ENCODE assay signal across 21 cellular contexts in genomic region chr17:29659155-29659554, GRCh38. TPM values are rescaled to one million over a fixed set of nuclear protein-coding genes. Genes with fewer than 3 reads are reported as not detected.
A peak's percentile ranks its signal among the peaks of the same experiment; 100 is the strongest.
DNase-seq lines count a peak whose midpoint lies in the region; ATAC-seq, FAIRE-seq and TF ChIP-seq lines count a peak whose summit lies in the region.
"Had no signal": no experiment of that assay in that cellular context is flagged by ENCODE, and none has a peak within 500 bp of the region (broad histone marks: within the 10 kb centered on the region; RNA-seq: fewer than 3 reads in every experiment).

No MANE protein-coding gene starts in this region.

- no peaks in the 10 kb centered on the region for H3K27me3 ChIP-seq in HepG2 (ENCODE audit: control insufficient read depth in 1 of 2, insufficient read depth in 2 of 2, low read length in 2 of 2)
- H3K27me3 ChIP-seq: breast epithelium, foreskin keratinocyte, Peyer's patch, spleen, tibial artery had no signal

- ATAC-seq in activated T-cell treated with anti-CD3 and anti-CD28 coated beads, Interleukin-2, amount 50 U/mL, for 72 hours (replicated peaks in 1 of 2): peak in 1 of 2 donors; percentile 65
- ATAC-seq in stimulated activated effector memory CD8-positive, alpha-beta T cell treated with anti-CD3 and anti-CD28 coated beads, Interleukin-12 subunit alpha, Interleukin-12 subunit beta, amount 100 ng/mL, for 72 hours: peak; percentile 62
- no peak for ATAC-seq in HepG2
- ATAC-seq: foreskin keratinocyte had no signal

- 96% methylated on average over 2 of the region's 2 CpGs for WGBS in HepG2 (ENCODE audit: low lambda C conversion rate)

- TF ChIP-seq CTCF in HepG2 (CRISPR knock-in tag; IDR thresholded peaks at IDR 0.05): no peak

- no peaks in the 10 kb centered on the region for H3K9me3 Mint-ChIP-seq in activated T-cell treated with anti-CD3 and anti-CD28 coated beads, Interleukin-2, amount 50 U/mL, for 72 hours
- peaks cover 3% of the 10 kb centered on the region for H3K9me3 Mint-ChIP-seq in activated naive CD8-positive, alpha-beta T cell treated with anti-CD3 and anti-CD28 coated beads for 36 hours
- H3K9me3 Mint-ChIP-seq in stimulated activated effector memory CD8-positive, alpha-beta T cell treated with anti-CD3 and anti-CD28 coated beads, Interleukin-12 subunit alpha, Interleukin-12 subunit beta, amount 100 ng/mL, for 72 hours: no peaks in the 10 kb centered on the region
- H3K9me3 Mint-ChIP-seq: dendritic cell treated with granulocyte-macrophage colony-stimulating factor and Interleukin-4, amounts not matched to agents 40 ng/mL and 50 ng/mL, for 4 days; mesothelial cell of epicardium had no signal

- POLR2A ChIA-PET in HepG2 (lab: Yijun Ruan, JAX): interaction anchor here (0.6 kb wide), 1 partner anchor 138 kb away, joined by 3 read pairs; no protein-coding TSS in a partner anchor

- in situ Hi-C loops in HepG2 (cut with HindIII; ENCODE audit: extremely low pct_ligation_motif_present, low pct_unique_long_range_greater_than_20kb): no loop called here

- no peaks in the 10 kb centered on the region for H4K20me1 ChIP-seq in HepG2 (ENCODE audit: insufficient read depth, low read length)

- DNase-seq in activated T-cell treated with anti-CD3 and anti-CD28 coated beads, Interleukin-2, amount 50 U/mL, for 72 hours: no peak
- no peak for DNase-seq in activated T-cell treated with anti-CD3 and anti-CD28 coated beads for 4 hours
- peak; percentile 27 for DNase-seq in activated naive CD8-positive, alpha-beta T cell treated with anti-CD3 and anti-CD28 coated beads for 36 hours
- no peak for DNase-seq in stimulated activated effector memory CD8-positive, alpha-beta T cell treated with anti-CD3 and anti-CD28 coated beads, Interleukin-12 subunit alpha, Interleukin-12 subunit beta, amount 100 ng/mL, for 72 hours (ENCODE audit: low spot score in 2 of 2)
- no peak for DNase-seq in HepG2 (ENCODE audit: low spot score)
- DNase-seq in SIG-M5 (lab: John Stamatoyannopoulos, UW): no peak
- DNase-seq in COR-L47 (lab: John Stamatoyannopoulos, UW): no peak
- DNase-seq: activated gamma-delta T cell, foreskin keratinocyte, NCI-H1436 treated with DMSO at 0.1 percent for 48 hours, Peyer's patch, spleen, tibial artery had no signal

- H3K36me3 ChIP-seq in KOPT-K1 (ENCODE audit: insufficient read depth, low read length) (peaks cover 82% of the 10 kb centered on the region), HepG2 (replicated peaks in 1 of 2; ENCODE audit: control insufficient read depth in 1 of 2, insufficient read depth in 2 of 2, low read length in 2 of 2) (no peaks in the 10 kb centered on the region)
- H3K36me3 ChIP-seq: breast epithelium had no signal

- TF ChIP-seq EP300 in HepG2 (IDR thresholded peaks at IDR 0.05; ENCODE audit: low read depth in 2 of 2, low read length in 2 of 2): no peak
- no peak for TF ChIP-seq EP300 in HepG2 (CRISPR knock-in tag; IDR thresholded peaks at IDR 0.05; ENCODE audit: borderline replicate concordance)

- CTCF ChIA-PET in HepG2 (lab: Yijun Ruan, JAX; ENCODE audit: low intra/inter-chr PET ratio, low total read pairs): no interaction called here

- H3K4me1 Mint-ChIP-seq in activated T-cell treated with anti-CD3 and anti-CD28 coated beads, Interleukin-2, amount 50 U/mL, for 72 hours (ENCODE audit: low read depth): peaks cover 21% of the 10 kb centered on the region
- peaks cover 12% of the 10 kb centered on the region for H3K4me1 Mint-ChIP-seq in activated naive CD8-positive, alpha-beta T cell treated with anti-CD3 and anti-CD28 coated beads for 36 hours
- peaks cover 6% of the 10 kb centered on the region for H3K4me1 Mint-ChIP-seq in stimulated activated effector memory CD8-positive, alpha-beta T cell treated with anti-CD3 and anti-CD28 coated beads, Interleukin-12 subunit alpha, Interleukin-12 subunit beta, amount 100 ng/mL, for 72 hours

- TF ChIP-seq RAD21 in HepG2 (CRISPR knock-in tag; IDR thresholded peaks at IDR 0.05): no peak

- peaks cover 33% of the 10 kb centered on the region for H3K4me1 ChIP-seq in HepG2 (ENCODE audit: insufficient read depth, low read length)
- H3K4me1 ChIP-seq: breast epithelium, foreskin keratinocyte, Peyer's patch had no signal

- no peak overlapping the region for H3K9ac ChIP-seq in HepG2 (ENCODE audit: insufficient read depth, low read depth, low read length)

- H3K27ac ChIP-seq in KOPT-K1 (ENCODE audit: low read depth, low read length, poor library complexity, severe bottlenecking) (peak overlapping the region; percentile 33), HepG2 (ENCODE audit: extremely low read length, insufficient read depth, low read length) (no peak overlapping the region)
- H3K27ac ChIP-seq: breast epithelium, epithelial cell of prostate, foreskin keratinocyte, Peyer's patch, SK-N-MC, tibial artery had no signal

- no peak for TF ChIP-seq POLR2A in HepG2 (IDR thresholded peaks at IDR 0.05; ENCODE audit: insufficient read depth in 1 of 2, low read depth in 2 of 2, low read length in 2 of 2)

- no peak overlapping the region for H3K4me3 ChIP-seq in HepG2 (replicated peaks in 1 of 3; ENCODE audit: insufficient read depth in 1 of 3, low read depth in 2 of 3, low read length in 3 of 3)
- H3K4me3 ChIP-seq: breast epithelium, Peyer's patch, SK-N-MC, spleen, tibial artery had no signal

- H3K27me3 Mint-ChIP-seq in activated T-cell treated with anti-CD3 and anti-CD28 coated beads, Interleukin-2, amount 50 U/mL, for 72 hours (ENCODE audit: low read depth): no peaks in the 10 kb centered on the region
- no peaks in the 10 kb centered on the region for H3K27me3 Mint-ChIP-seq in activated naive CD8-positive, alpha-beta T cell treated with anti-CD3 and anti-CD28 coated beads for 36 hours
- H3K27me3 Mint-ChIP-seq: dendritic cell treated with granulocyte-macrophage colony-stimulating factor and Interleukin-4, amounts not matched to agents 40 ng/mL and 50 ng/mL, for 4 days had no signal

- no peak overlapping the region for H2AFZ ChIP-seq in HepG2 (ENCODE audit: low read length)

- FAIRE-seq in HepG2 (lab: Jason Lieb, UNC): no peak
- FAIRE-seq: GM18507, H54 had no signal

- BruUV-seq in HepG2 (replicated peaks; lab: Mats Ljungman, UMichigan): no TSS peak

- H3K4me2 ChIP-seq in HepG2 (ENCODE audit: low read depth, low read length): no peak overlapping the region

- H3K4me3 Mint-ChIP-seq in activated T-cell treated with anti-CD3 and anti-CD28 coated beads, Interleukin-2, amount 50 U/mL, for 72 hours: peak overlapping the region; percentile 32 to 47
- no peak overlapping the region for H3K4me3 Mint-ChIP-seq in activated naive CD8-positive, alpha-beta T cell treated with anti-CD3 and anti-CD28 coated beads for 36 hours
- H3K4me3 Mint-ChIP-seq in stimulated activated effector memory CD8-positive, alpha-beta T cell treated with anti-CD3 and anti-CD28 coated beads, Interleukin-12 subunit alpha, Interleukin-12 subunit beta, amount 100 ng/mL, for 72 hours: no peak overlapping the region
- H3K4me3 Mint-ChIP-seq: dendritic cell treated with granulocyte-macrophage colony-stimulating factor and Interleukin-4, amounts not matched to agents 40 ng/mL and 50 ng/mL, for 4 days; mesothelial cell of epicardium had no signal

- intact Hi-C loops in HepG2 (cut with micrococcal nuclease; ENCODE audit: unreplicated experiment): no loop called here

- no peaks in the 10 kb centered on the region for H3K79me2 ChIP-seq in HepG2 (ENCODE audit: insufficient read depth, low read length)

- H3K9me3 ChIP-seq in KOPT-K1 (ENCODE audit: insufficient read depth, low read length, poor library complexity, severe bottlenecking) (no peaks in the 10 kb centered on the region), HepG2 (ENCODE audit: low read length) (no peaks in the 10 kb centered on the region)
- H3K9me3 ChIP-seq: breast epithelium, Peyer's patch, spleen, tibial artery had no signal

- no peak overlapping the region for H3K27ac Mint-ChIP-seq in activated T-cell treated with anti-CD3 and anti-CD28 coated beads, Interleukin-2, amount 50 U/mL, for 72 hours
- peak overlapping the region; percentile 81 for H3K27ac Mint-ChIP-seq in activated naive CD8-positive, alpha-beta T cell treated with anti-CD3 and anti-CD28 coated beads for 36 hours
- no peak overlapping the region for H3K27ac Mint-ChIP-seq in stimulated activated effector memory CD8-positive, alpha-beta T cell treated with anti-CD3 and anti-CD28 coated beads, Interleukin-12 subunit alpha, Interleukin-12 subunit beta, amount 100 ng/mL, for 72 hours
- H3K27ac Mint-ChIP-seq: dendritic cell treated with granulocyte-macrophage colony-stimulating factor and Interleukin-4, amounts not matched to agents 40 ng/mL and 50 ng/mL, for 4 days; mesothelial cell of epicardium had no signal

- H3K36me3 Mint-ChIP-seq in activated T-cell treated with anti-CD3 and anti-CD28 coated beads, Interleukin-2, amount 50 U/mL, for 72 hours (ENCODE audit: insufficient read depth in 2 of 2): peaks cover 3 to 21% of the 10 kb centered on the region in 2 donors
- peaks cover 18% of the 10 kb centered on the region for H3K36me3 Mint-ChIP-seq in activated naive CD8-positive, alpha-beta T cell treated with anti-CD3 and anti-CD28 coated beads for 36 hours
- H3K36me3 Mint-ChIP-seq in stimulated activated effector memory CD8-positive, alpha-beta T cell treated with anti-CD3 and anti-CD28 coated beads, Interleukin-12 subunit alpha, Interleukin-12 subunit beta, amount 100 ng/mL, for 72 hours: peaks cover 87% of the 10 kb centered on the region

RNA-seq across cellular contexts. Expression of gene CORO6, which starts 36.4 kb away (rescaled TPM):
- 10 to 100 TPM; 10.4 to 13.9 TPM for total RNA-seq in activated T-cell treated with anti-CD3 and anti-CD28 coated beads, Interleukin-2, amount 50 U/mL, for 72 hours
- total RNA-seq in activated naive CD8-positive, alpha-beta T cell treated with anti-CD3 and anti-CD28 coated beads for 36 hours: 1 to 10 TPM; 8.9 to 9.4 TPM
- total RNA-seq in HepG2 (2016; rRNA removed; fragmentation: Illumina TruSeq; extraction: Trizol): 0.42 TPM in 1 of 2 replicates, not detected in the other
- 0.10 TPM in 1 of 2 replicates, not detected in the other for total RNA-seq in HepG2 (2016; cell fraction: cytosol; rRNA removed; fragmentation: Illumina TruSeq; extraction: Trizol; ENCODE audit: low read depth)
- 0.15 and 0.39 TPM in 2 replicates for total RNA-seq in HepG2 (2016; cell fraction: insoluble cytoplasmic fraction; rRNA removed; fragmentation: Illumina TruSeq; extraction: Trizol)
- 0.14 TPM in 1 of 2 replicates, not detected in the other for total RNA-seq in HepG2 (2016; cell fraction: membrane; rRNA removed; fragmentation: Illumina TruSeq; extraction: Trizol)
- total RNA-seq in HepG2 (2016; cell fraction: nucleus; rRNA removed; fragmentation: Illumina TruSeq; extraction: Trizol): 0.38 and 0.71 TPM in 2 replicates
- polyA plus RNA-seq in HepG2 (2011; rRNA removed): 0.82 and 1.2 TPM in 2 replicates
- 0.20 and 0.22 TPM in 2 replicates for polyA plus RNA-seq in HepG2 (2011; cell fraction: cytosol; rRNA removed)
- 10.2 and 12.8 TPM in 2 replicates for polyA plus RNA-seq in HepG2 (2011; cell fraction: nucleus; rRNA removed)
- 0.16 and 0.25 TPM in 2 replicates for polyA plus RNA-seq in HepG2 (2012)
- polyA plus RNA-seq in HepG2 (2016; cell fraction: cytosol; fragmentation: Illumina TruSeq; extraction: Trizol; ENCODE audit: low read depth): 0.12 TPM in 1 of 2 replicates, not detected in the other
- polyA plus RNA-seq in HepG2 (2016; cell fraction: insoluble cytoplasmic fraction; fragmentation: Illumina TruSeq; extraction: Trizol; ENCODE audit: low read depth): 0.20 TPM in 1 of 2 replicates, not detected in the other
- not detected in 2 replicates for polyA plus RNA-seq in HepG2 (2016; cell fraction: membrane; fragmentation: Illumina TruSeq; extraction: Trizol; ENCODE audit: low read depth)
- 0.96 and 2.4 TPM in 2 replicates for polyA plus RNA-seq in HepG2 (2016; cell fraction: nucleus; fragmentation: Illumina TruSeq; extraction: Trizol; ENCODE audit: insufficient read depth, low read depth)
- 4.6 TPM in 1 of 2 replicates, not detected in the other for polyA minus RNA-seq in HepG2 (2011; rRNA and poly(A)+ RNA removed; ENCODE audit: low replicate concordance)
- not detected in 2 replicates for polyA minus RNA-seq in HepG2 (2011; cell fraction: cytosol; rRNA and poly(A)+ RNA removed)
- polyA minus RNA-seq in HepG2 (2011; cell fraction: nucleus; rRNA and poly(A)+ RNA removed): 0.50 and 0.52 TPM in 2 replicates

Comparison
In these comparisons a context has a peak if more than half of its experiments do, and no peak if none do; other contexts are left out.
1. H3K4me3 Mint-ChIP-seq: peak in activated T-cell treated with anti-CD3 and anti-CD28 coated beads, Interleukin-2, amount 50 U/mL, for 72 hours (2 of 2); none in activated naive CD8-positive, alpha-beta T cell treated with anti-CD3 and anti-CD28 coated beads for 36 hours (single experiment) and stimulated activated effector memory CD8-positive, alpha-beta T cell treated with anti-CD3 and anti-CD28 coated beads, Interleukin-12 subunit alpha, Interleukin-12 subunit beta, amount 100 ng/mL, for 72 hours (single experiment).